In genomic region chr16:27314161-27314723, GRCh38 we compare ENCODE assay signal across 8 cellular contexts. TPM values are rescaled to one million over a fixed set of nuclear protein-coding genes. Genes with fewer than 3 reads are reported as not detected.
DNase-seq lines count a peak whose midpoint lies in the region; ATAC-seq and TF ChIP-seq lines count a peak whose summit lies in the region.

No MANE protein-coding gene starts in this region.

- TF ChIP-seq CTCF in activated B cell treated with CpG ODN at 0.5 μM for 24 hours (IDR thresholded peaks at IDR 0.05) (no peak), dorsolateral prefrontal cortex (IDR thresholded peaks at IDR 0.05 in 54 of 56, conservative IDR thresholded peaks at IDR 0.05 in 2 of 56; ENCODE audit: low read depth in 1 of 56, partially characterized antibody in 56 of 56) (no peak), lung (IDR thresholded peaks at IDR 0.05; ENCODE audit: control extremely low read depth, extremely low read depth) (no peak)

- intact Hi-C loops in activated B cell treated with CpG ODN at 0.5 μM for 24 hours (cut with micrococcal nuclease) (loop anchor here (1.0 to 10.0 kb wide), 4 partner anchors 45 to 241 kb away; partner anchors contain the start of genes KATNIP and NSMCE1), dorsolateral prefrontal cortex (cut with DNase I) (no loop called here)

- peaks cover 0 to 30% of the 10 kb centered on the region in 2 donors for H3K4me1 ChIP-seq in lung (ENCODE audit: control insufficient read depth in 2 of 2, insufficient read depth in 2 of 2, low read length in 2 of 2)

- H3K9me3 ChIP-seq in lung (ENCODE audit: control insufficient read depth in 2 of 2, insufficient read depth in 1 of 2, low read length in 1 of 2), result no peaks in the 10 kb centered on the region

- peaks cover 82% of the 10 kb centered on the region for H3K4me1 Mint-ChIP-seq in activated B cell treated with CpG ODN at 0.5 μM for 24 hours

- peaks cover 0 to 3% of the 10 kb centered on the region in 2 donors for H3K36me3 ChIP-seq in lung (ENCODE audit: control insufficient read depth in 2 of 2, insufficient read depth in 2 of 2, low read length in 2 of 2)

- H3K36me3 Mint-ChIP-seq in activated B cell treated with CpG ODN at 0.5 μM for 24 hours (ENCODE audit: low read depth), result peaks cover 39% of the 10 kb centered on the region

- H3K27ac Mint-ChIP-seq in activated B cell treated with CpG ODN at 0.5 μM for 24 hours, result peak overlapping the region; percentile 90

- ATAC-seq in GM18867 (IDR thresholded peaks at IDR 0.05; ENCODE audit: unreplicated experiment) (peak; percentile 20), HG03571 (IDR thresholded peaks at IDR 0.05; ENCODE audit: unreplicated experiment) (peak; percentile 12), activated B cell treated with CpG ODN at 0.5 μM for 24 hours (ENCODE audit: low read depth) (peak; percentile 16), lung (ENCODE audit: insufficient read depth, low FRiP score) (peak; percentile 6), GM21390 (IDR thresholded peaks at IDR 0.05; ENCODE audit: unreplicated experiment) (no peak)

- CTCF ChIA-PET in activated B cell treated with CpG ODN at 0.5 μM for 24 hours (lab: Charles Lee), result no interaction called here

- H3K27me3 Mint-ChIP-seq in activated B cell treated with CpG ODN at 0.5 μM for 24 hours, result no peaks in the 10 kb centered on the region

- H3K9me3 Mint-ChIP-seq in activated B cell treated with CpG ODN at 0.5 μM for 24 hours, result no peaks in the 10 kb centered on the region

- H3K27me3 ChIP-seq in dorsolateral prefrontal cortex (peaks cover 0 to 61% (median 30%) of the 10 kb centered on the region in 45 donors), lung (ENCODE audit: control insufficient read depth, insufficient read depth) (no peaks in the 10 kb centered on the region)

- H3K4me3 Mint-ChIP-seq in activated B cell treated with CpG ODN at 0.5 μM for 24 hours, result peak overlapping the region; percentile 88

- 0 to 1% methylated on average over 34 to 38 of the region's 39 CpGs for WGBS in lung, 2 donors

- DNase-seq in activated B cell treated with CpG ODN at 0.5 μM for 24 hours (peak; percentile 37), dorsolateral prefrontal cortex (peak in 1 of 10 donors; percentile 42), lung (ENCODE audit: low spot score) (peak; percentile 51), HPDE6-E6E7 (ENCODE audit: extremely low spot score) (no peak)
- peak; percentile 30 for DNase-seq in stimulated activated CD8-positive, alpha-beta memory T cell treated with anti-CD3 and anti-CD28 coated beads, Interleukin-4, amount 100 ng/mL, for 24 hours (ENCODE audit: low read depth)

- peak overlapping the region in 56 of 59 donors; percentile 18 to 96 (median 82) for H3K27ac ChIP-seq in dorsolateral prefrontal cortex
- peak overlapping the region; percentile 90 to 100 for H3K27ac ChIP-seq in lung (ENCODE audit: low read depth in 1 of 2, low read length in 1 of 2)

- POLR2A ChIA-PET in activated B cell treated with CpG ODN at 0.5 μM for 24 hours (lab: Charles Lee), result interaction anchor here (1.4 to 6.0 kb wide), 5 partner anchors 16 to 141 kb away, joined by 3 to 90 read pairs (median 7); no protein-coding TSS in a partner anchor

- H3K4me3 ChIP-seq in dorsolateral prefrontal cortex (peak overlapping the region; percentile 18 to 73 (median 57)), lung (peak overlapping the region; percentile 98)

RNA-seq across cellular contexts. Expression of gene IL4R, which starts 0.5 kb away (rescaled TPM):
- total RNA-seq in activated B cell treated with CpG ODN at 0.5 μM for 24 hours, result 176 and 202 TPM in 2 replicates
- 10 to 100 TPM in 114 of 120 experiments, 1 to 10 TPM in 6; 6.1 to 78.9 (median 30.8) TPM for total RNA-seq in dorsolateral prefrontal cortex
- total RNA-seq in lung, result 100 to 1,000 TPM in 1 of 2 donors, 10 to 100 TPM in 1; 79.8 to 148 TPM
- 100 to 1,000 TPM in 1 of 2 donors, 10 to 100 TPM in 1; 61.3 to 175 TPM for polyA plus RNA-seq in lung

RNA-seq across cellular contexts. Expression of gene NSMCE1, which starts 45.7 kb away (rescaled TPM):
- total RNA-seq in activated B cell treated with CpG ODN at 0.5 μM for 24 hours (61.0 and 68.3 TPM in 2 replicates), dorsolateral prefrontal cortex (10 to 100 TPM; 22.8 to 53.0 (median 35.7) TPM), lung (10 to 100 TPM; 37.4 to 59.1 TPM)
- polyA plus RNA-seq in lung, result 10 to 100 TPM; 55.4 to 75.4 TPM
